ENCODE assay signal across 14 cellular contexts in the genomic region with DNA sequence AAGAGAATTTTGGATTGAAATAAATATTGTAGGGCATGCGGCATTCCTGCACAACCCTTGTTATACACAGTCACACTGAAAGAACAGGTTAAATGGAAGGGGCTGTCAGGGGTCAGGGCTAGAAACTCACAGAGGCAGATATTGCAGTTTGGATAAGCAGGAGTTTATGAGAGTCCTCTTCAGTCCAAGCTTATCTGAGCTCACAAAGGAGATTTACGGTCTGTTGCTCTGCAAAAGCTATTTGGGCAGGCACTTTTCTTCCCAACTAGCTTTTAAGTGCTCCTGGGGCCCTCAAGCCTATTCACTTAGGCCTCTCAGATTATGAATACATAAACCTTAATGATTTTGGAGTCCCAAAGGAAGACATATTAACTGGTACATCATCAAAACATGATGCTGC.
DNase-seq lines count a peak whose midpoint lies in the region; ATAC-seq and TF ChIP-seq lines count a peak whose summit lies in the region.
"Had no signal": no experiment of that assay in that cellular context is flagged by ENCODE, and none has a peak within 500 bp of the region (broad histone marks: within the 10 kb centered on the region; RNA-seq: fewer than 3 reads in every experiment).

No MANE protein-coding gene starts in this region.

- H3K27ac ChIP-seq in SK-N-SH (ENCODE audit: low read depth in 2 of 2, low read length in 1 of 2) = peak overlapping the region in 1 of 2 experiments; percentile 82; a peak in 2 of 4 replicates
- peak overlapping the region; percentile 89 for H3K27ac ChIP-seq in neuronal stem cell (replicated peaks; ENCODE audit: low read length)
- H3K27ac ChIP-seq: epithelial cell of prostate, right atrium auricular region had no signal

- H3K4me1 ChIP-seq in SK-N-SH (ENCODE audit: control insufficient read depth in 1 of 2, insufficient read depth in 2 of 2, low read depth in 1 of 2, low read length in 1 of 2) = peaks cover 31 to 39% of the 10 kb centered on the region in 2 experiments
- H3K4me1 ChIP-seq in neuronal stem cell (ENCODE audit: control insufficient read depth in 2 of 2, insufficient read depth in 1 of 2, low read depth in 1 of 2, low read length in 2 of 2) = peaks cover 13 to 57% of the 10 kb centered on the region in 2 donors

- WGBS in SK-N-SH (ENCODE audit: low lambda C conversion rate) = 79% methylated on average over 2 of the region's 2 CpGs
- WGBS in neuronal stem cell (ENCODE audit: extremely low coverage in 2 of 2, insufficient read length in 2 of 2, insufficient replicate concordance in 1 of 2), 2 donors = no CpG with 5 or more reads among the region's 2 CpGs

- DNase-seq in HEK293T (ENCODE audit: extremely low spot score) (peak; percentile 63), NCI-H1930 (lab: John Stamatoyannopoulos, UW) (peak; percentile 23 to 50), SK-N-SH (peak; percentile 44), neuronal stem cell (ENCODE audit: low spot score) (no peak), T-helper 2 cell (no peak), islet precursor cell (no peak)
- DNase-seq: activated CD4-positive, alpha-beta T cell treated with anti-CD3 and anti-CD28 coated beads, Interleukin-2, amount 50 U/mL, for 1 hour; amniotic stem cell; HCEC 1CT; stimulated activated CD4-positive, alpha-beta T cell treated with anti-CD3 and anti-CD28 coated beads, Interleukin-4, amount 100 ng/mL, for 4 hours had no signal

- H2BK5ac ChIP-seq in neuronal stem cell (ENCODE audit: low read length) = no peak overlapping the region

- H3K4me2 ChIP-seq in SK-N-SH = no peak overlapping the region
- no peak overlapping the region for H3K4me2 ChIP-seq in neuronal stem cell (ENCODE audit: insufficient read depth, low read length, poor library complexity, severe bottlenecking)

- H4K8ac ChIP-seq in neuronal stem cell (ENCODE audit: low read depth, low read length) = no peak overlapping the region

- TF ChIP-seq EP300 in SK-N-SH (IDR thresholded peaks at IDR 0.05; ENCODE audit: borderline replicate concordance in 1 of 2, low read depth in 1 of 2, low read length in 1 of 2) = peak in 1 of 2 experiments; percentile 51; a peak in 1 of 4 replicates

- H3K18ac ChIP-seq in neuronal stem cell (ENCODE audit: low read length) = no peak overlapping the region

- H3K4me3 ChIP-seq in SK-N-SH (ENCODE audit: low read depth in 2 of 2, low read length in 1 of 2) (no peak overlapping the region), neuronal stem cell (ENCODE audit: low read length in 2 of 2) (no peak overlapping the region)
- H3K4me3 ChIP-seq: right atrium auricular region had no signal

- H3K9me3 ChIP-seq in SK-N-SH (no peaks in the 10 kb centered on the region), neuronal stem cell (replicated peaks in 1 of 2; ENCODE audit: control insufficient read depth in 2 of 2, insufficient read depth in 1 of 2, low read depth in 1 of 2, low read length in 2 of 2) (peaks cover 0 to 4% of the 10 kb centered on the region in 2 donors)
- H3K9me3 ChIP-seq: right atrium auricular region had no signal

- no peaks in the 10 kb centered on the region for H3K36me3 ChIP-seq in SK-N-SH (replicated peaks in 1 of 2; ENCODE audit: control insufficient read depth in 1 of 2, insufficient read depth in 2 of 2, low read length in 1 of 2)
- peaks cover 0 to 14% of the 10 kb centered on the region in 2 donors for H3K36me3 ChIP-seq in neuronal stem cell (replicated peaks in 1 of 2; ENCODE audit: control insufficient read depth in 2 of 2, insufficient read depth in 2 of 2, low read length in 2 of 2)
- H3K36me3 ChIP-seq: right atrium auricular region had no signal

- peaks cover 3% of the 10 kb centered on the region for H3K79me1 ChIP-seq in neuronal stem cell (ENCODE audit: low read depth, low read length)

- H4K20me1 ChIP-seq in SK-N-SH (ENCODE audit: insufficient read depth) = no peaks in the 10 kb centered on the region; the same call in 1 of the 2 replicates

- H4K91ac ChIP-seq in neuronal stem cell (ENCODE audit: low read depth, low read length, poor library complexity) = no peak overlapping the region

- H3K27me3 ChIP-seq in SK-N-SH (ENCODE audit: insufficient read depth) = no peaks in the 10 kb centered on the region
- H3K27me3 ChIP-seq in neuronal stem cell (ENCODE audit: control insufficient read depth in 3 of 3, insufficient read depth in 3 of 3, low read depth in 1 of 3, low read length in 3 of 3) = no peaks in the 10 kb centered on the region
- H3K27me3 ChIP-seq: right atrium auricular region had no signal

- no peak overlapping the region for H3K14ac ChIP-seq in neuronal stem cell (ENCODE audit: low read length)

- H3F3A ChIP-seq in SK-N-SH (replicated peaks; ENCODE audit: insufficient read depth) = peaks cover 3% of the 10 kb centered on the region

- no peak overlapping the region for H2AK5ac ChIP-seq in neuronal stem cell (ENCODE audit: low read depth, low read length)

- TF ChIP-seq CTCF in SK-N-SH (IDR thresholded peaks at IDR 0.05) = no peak

- no peak overlapping the region for H3K23ac ChIP-seq in neuronal stem cell (ENCODE audit: low read depth, low read length, poor library complexity)

- H2BK120ac ChIP-seq in neuronal stem cell (ENCODE audit: low read depth, low read length) = no peak overlapping the region

- H3K4ac ChIP-seq in neuronal stem cell (ENCODE audit: low read length) = no peak overlapping the region

- H2AFZ ChIP-seq in SK-N-SH (ENCODE audit: low read depth) = no peak overlapping the region
- no peak overlapping the region for H2AFZ ChIP-seq in neuronal stem cell (ENCODE audit: low read length)

- no peak for ATAC-seq in GM21515 (IDR thresholded peaks at IDR 0.05; ENCODE audit: unreplicated experiment)
- ATAC-seq: stimulated activated effector memory CD8-positive, alpha-beta T cell treated with anti-CD3 and anti-CD28 coated beads, Interleukin-12 subunit alpha, Interleukin-12 subunit beta, amount 100 ng/mL, for 72 hours had no signal

- H3K9me2 ChIP-seq in SK-N-SH = no peaks in the 10 kb centered on the region

- H2BK12ac ChIP-seq in neuronal stem cell (ENCODE audit: low read length) = no peak overlapping the region

- POLR2A ChIA-PET in HEK293T (lab: Yijun Ruan, JAX) = interaction anchor here (0.9 to 1.4 kb wide), 4 partner anchors 10 to 156 kb away, joined by 3 to 18 read pairs (median 4); partner anchors contain the start of gene SOX4
- POLR2A ChIA-PET in SK-N-SH (lab: Yijun Ruan, JAX) = interaction anchor here (1.1 kb wide), 1 partner anchor 155 kb away, joined by 4 read pairs; no protein-coding TSS in a partner anchor

- no peak overlapping the region for H2BK15ac ChIP-seq in neuronal stem cell (ENCODE audit: low read length)

- TF ChIP-seq RAD21 in SK-N-SH (IDR thresholded peaks at IDR 0.05; ENCODE audit: low read length) = no peak; the same call in 1 of the 2 replicates

- H3K79me2 ChIP-seq in SK-N-SH (ENCODE audit: insufficient read depth) = peaks cover 70% of the 10 kb centered on the region

- H3K9ac ChIP-seq in SK-N-SH (no peak overlapping the region), neuronal stem cell (ENCODE audit: low read depth, low read length, poor library complexity) (no peak overlapping the region)

- CTCF ChIA-PET in HEK293T (lab: Yijun Ruan, JAX) (no interaction called here), SK-N-SH (lab: Yijun Ruan, JAX) (interaction anchor here (0.9 kb wide), 1 partner anchor 26 kb away, joined by 3 read pairs; no protein-coding TSS in a partner anchor)

TF ChIP-seq in HEK293T, 16 proteins besides CTCF, POLR2A, EP300 and RAD21:
- TF ChIP-seq BHLHE40 (IDR thresholded peaks at IDR 0.05; ENCODE audit: borderline replicate concordance) (no peak), CTBP1 (IDR thresholded peaks at IDR 0.05; ENCODE audit: borderline replicate concordance) (peak; percentile 92)
- TF ChIP-seq, protein P1, sequence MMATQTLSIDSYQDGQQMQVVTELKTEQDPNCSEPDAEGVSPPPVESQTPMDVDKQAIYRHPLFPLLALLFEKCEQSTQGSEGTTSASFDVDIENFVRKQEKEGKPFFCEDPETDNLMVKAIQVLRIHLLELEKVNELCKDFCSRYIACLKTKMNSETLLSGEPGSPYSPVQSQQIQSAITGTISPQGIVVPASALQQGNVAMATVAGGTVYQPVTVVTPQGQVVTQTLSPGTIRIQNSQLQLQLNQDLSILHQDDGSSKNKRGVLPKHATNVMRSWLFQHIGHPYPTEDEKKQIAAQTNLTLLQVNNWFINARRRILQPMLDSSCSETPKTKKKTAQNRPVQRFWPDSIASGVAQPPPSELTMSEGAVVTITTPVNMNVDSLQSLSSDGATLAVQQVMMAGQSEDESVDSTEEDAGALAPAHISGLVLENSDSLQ (IDR thresholded peaks at IDR 0.05) = peak; percentile 89

TF ChIP-seq in SK-N-SH, 30 proteins besides CTCF, POLR2A, EP300 and RAD21:
- TF ChIP-seq, protein P2, sequence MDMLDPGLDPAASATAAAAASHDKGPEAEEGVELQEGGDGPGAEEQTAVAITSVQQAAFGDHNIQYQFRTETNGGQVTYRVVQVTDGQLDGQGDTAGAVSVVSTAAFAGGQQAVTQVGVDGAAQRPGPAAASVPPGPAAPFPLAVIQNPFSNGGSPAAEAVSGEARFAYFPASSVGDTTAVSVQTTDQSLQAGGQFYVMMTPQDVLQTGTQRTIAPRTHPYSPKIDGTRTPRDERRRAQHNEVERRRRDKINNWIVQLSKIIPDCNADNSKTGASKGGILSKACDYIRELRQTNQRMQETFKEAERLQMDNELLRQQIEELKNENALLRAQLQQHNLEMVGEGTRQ (IDR thresholded peaks at IDR 0.05; ENCODE audit: borderline replicate concordance, low read depth, low read length) = no peak
- TF ChIP-seq GABPA (IDR thresholded peaks at IDR 0.05; ENCODE audit: low read depth) = no peak
- peak; percentile 43; the same call in 1 of the 2 replicates for TF ChIP-seq GATA2 (CRISPR knock-in tag; IDR thresholded peaks at IDR 0.05)
- TF ChIP-seq, protein P3, sequence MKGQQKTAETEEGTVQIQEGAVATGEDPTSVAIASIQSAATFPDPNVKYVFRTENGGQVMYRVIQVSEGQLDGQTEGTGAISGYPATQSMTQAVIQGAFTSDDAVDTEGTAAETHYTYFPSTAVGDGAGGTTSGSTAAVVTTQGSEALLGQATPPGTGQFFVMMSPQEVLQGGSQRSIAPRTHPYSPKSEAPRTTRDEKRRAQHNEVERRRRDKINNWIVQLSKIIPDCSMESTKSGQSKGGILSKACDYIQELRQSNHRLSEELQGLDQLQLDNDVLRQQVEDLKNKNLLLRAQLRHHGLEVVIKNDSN (IDR thresholded peaks at IDR 0.05; ENCODE audit: borderline replicate concordance, low read depth) = no peak
- TF ChIP-seq MXI1 (IDR thresholded peaks at IDR 0.05; ENCODE audit: low read depth, low read length) = no peak

Comparison
In these comparisons a context has a peak if more than half of its experiments do, and no peak if none do; other contexts are left out.
1. DNase-seq: peak in HEK293T (single experiment), NCI-H1930 (2 of 2) and SK-N-SH (single experiment); none in neuronal stem cell (single experiment), T-helper 2 cell (0 of 5) and islet precursor cell (single experiment).